Comparison of ENCODE assay signal across 26 cellular contexts in genomic region chr6:101266063-101266462, GRCh38.
A peak's percentile ranks its signal among the peaks of the same experiment; 100 is the strongest.
DNase-seq lines count a peak whose midpoint lies in the region; ATAC-seq and TF ChIP-seq lines count a peak whose summit lies in the region.
"Had no signal": no experiment of that assay in that cellular context is flagged by ENCODE, and none has a peak within 500 bp of the region (broad histone marks: within the 10 kb centered on the region; RNA-seq: fewer than 3 reads in every experiment).

No MANE protein-coding gene starts in this region.

- H3K4me3 ChIP-seq in CD4-positive, CD25-positive, alpha-beta regulatory T cell (ENCODE audit: low read depth, low read length): no peak overlapping the region
- H3K4me3 ChIP-seq in CD8-positive, alpha-beta T cell (ENCODE audit: low read depth, low read length): no peak overlapping the region
- H3K4me3 ChIP-seq in MM.1S (ENCODE audit: low read length) (no peak overlapping the region), MG63 (no peak overlapping the region), uterus (no peak overlapping the region), hepatocyte (no peak overlapping the region)
- H3K4me3 ChIP-seq: body of pancreas, esophagus squamous epithelium, ovary, right atrium auricular region had no signal

- DNase-seq in CD4-positive, CD25-positive, alpha-beta regulatory T cell: peak in 2 of 3 donors; percentile 9 to 49
- no peak for DNase-seq in CD8-positive, alpha-beta T cell
- DNase-seq in MM.1S (peak; percentile 60), T-helper 17 cell (no peak), MG63 (no peak), uterus (no peak), activated gamma-delta T cell treated with Interleukin-2 at 50 U/mL for 16 hours (no peak), hepatocyte (ENCODE audit: low spot score) (no peak)
- DNase-seq: activated CD4-positive, alpha-beta memory T cell treated with anti-CD3 and anti-CD28 coated beads for 36 hours; activated T-cell treated with anti-CD3 and anti-CD28 coated beads, Interleukin-2, amount 50 U/mL, for 48 hours; body of pancreas; COR-L47; effector memory CD8-positive, alpha-beta T cell; esophagus squamous epithelium; mesenchymal stem cell; NCI-H1694 treated with DMSO at 0.1 percent for 48 hours; NCI-H226; NK-92 treated with Interleukin-12 subunit alpha and Interleukin-12 subunit beta, amount 100 ng/mL, for 24 hours; ovary; stimulated activated CD4-positive, alpha-beta T cell treated with anti-CD3 and anti-CD28 coated beads, Interleukin-12 subunit alpha, Interleukin-12 subunit beta, amount 100 ng/mL, for 4 hours; SW 1271; WERI-Rb-1 had no signal

- no peaks in the 10 kb centered on the region for H3K36me3 ChIP-seq in CD4-positive, CD25-positive, alpha-beta regulatory T cell (ENCODE audit: control insufficient read depth, insufficient read depth, low read length)
- H3K36me3 ChIP-seq in CD8-positive, alpha-beta T cell (ENCODE audit: insufficient read depth, low read length): no peaks in the 10 kb centered on the region
- H3K36me3 ChIP-seq in MM.1S (replicated peaks; ENCODE audit: insufficient read depth, low read length): no peaks in the 10 kb centered on the region
- H3K36me3 ChIP-seq in MG63: no peaks in the 10 kb centered on the region
- no peaks in the 10 kb centered on the region for H3K36me3 ChIP-seq in uterus
- H3K36me3 ChIP-seq in hepatocyte (replicated peaks; ENCODE audit: insufficient read depth, low read depth): no peaks in the 10 kb centered on the region
- H3K36me3 ChIP-seq: esophagus squamous epithelium, ovary, right atrium auricular region, WERI-Rb-1 had no signal

- H3K79me2 ChIP-seq in MM.1S (ENCODE audit: low read length): no peaks in the 10 kb centered on the region
- H3K79me2 ChIP-seq in hepatocyte: no peaks in the 10 kb centered on the region

- H3K27me3 Mint-ChIP-seq in CD4-positive, CD25-positive, alpha-beta regulatory T cell: no peaks in the 10 kb centered on the region
- no peaks in the 10 kb centered on the region for H3K27me3 Mint-ChIP-seq in CD8-positive, alpha-beta T cell (ENCODE audit: low read depth)
- H3K27me3 Mint-ChIP-seq in T-helper 17 cell: no peaks in the 10 kb centered on the region
- H3K27me3 Mint-ChIP-seq: activated CD4-positive, alpha-beta memory T cell treated with anti-CD3 and anti-CD28 coated beads for 36 hours; effector memory CD8-positive, alpha-beta T cell; natural killer cell treated with Interleukin-12 subunit alpha and Interleukin-12 subunit beta and Interleukin-15 and Interleukin-18, amount 100 ng/mL, for 72 hours had no signal

- TF ChIP-seq CTCF in CD8-positive, alpha-beta T cell (IDR thresholded peaks at IDR 0.05): no peak
- TF ChIP-seq CTCF in MM.1S (IDR thresholded peaks at IDR 0.05; ENCODE audit: low read length) (no peak), uterus (IDR thresholded peaks at IDR 0.05) (no peak), hepatocyte (IDR thresholded peaks at IDR 0.05; ENCODE audit: poor library complexity) (no peak)

- H3K27ac ChIP-seq in CD4-positive, CD25-positive, alpha-beta regulatory T cell (ENCODE audit: insufficient read depth, low read length, poor library complexity, severe bottlenecking): no peak overlapping the region
- no peak overlapping the region for H3K27ac ChIP-seq in CD8-positive, alpha-beta T cell (ENCODE audit: low read depth, low read length)
- H3K27ac ChIP-seq in MM.1S (ENCODE audit: low read length) (no peak overlapping the region), uterus (no peak overlapping the region), hepatocyte (no peak overlapping the region)
- H3K27ac ChIP-seq: body of pancreas, esophagus squamous epithelium, ovary, right atrium auricular region, RWPE1, WERI-Rb-1 had no signal

- H3K4me1 Mint-ChIP-seq in CD4-positive, CD25-positive, alpha-beta regulatory T cell: peaks cover 0 to 6% (median 1%) of the 10 kb centered on the region in 4 donors
- peaks cover 8% of the 10 kb centered on the region for H3K4me1 Mint-ChIP-seq in CD8-positive, alpha-beta T cell (ENCODE audit: low read depth)
- no peaks in the 10 kb centered on the region for H3K4me1 Mint-ChIP-seq in T-helper 17 cell

- H3K36me3 Mint-ChIP-seq in CD4-positive, CD25-positive, alpha-beta regulatory T cell: no peaks in the 10 kb centered on the region
- H3K36me3 Mint-ChIP-seq in CD8-positive, alpha-beta T cell: no peaks in the 10 kb centered on the region
- no peaks in the 10 kb centered on the region for H3K36me3 Mint-ChIP-seq in T-helper 17 cell (ENCODE audit: low read depth)
- H3K36me3 Mint-ChIP-seq: activated CD4-positive, alpha-beta memory T cell treated with anti-CD3 and anti-CD28 coated beads for 36 hours; natural killer cell treated with Interleukin-12 subunit alpha and Interleukin-12 subunit beta and Interleukin-15 and Interleukin-18, amount 100 ng/mL, for 72 hours had no signal

- H3K4me3 Mint-ChIP-seq in CD4-positive, CD25-positive, alpha-beta regulatory T cell: peak overlapping the region in 1 of 4 donors; percentile 2
- H3K4me3 Mint-ChIP-seq in CD8-positive, alpha-beta T cell: no peak overlapping the region
- no peak overlapping the region for H3K4me3 Mint-ChIP-seq in T-helper 17 cell
- H3K4me3 Mint-ChIP-seq: activated CD4-positive, alpha-beta memory T cell treated with anti-CD3 and anti-CD28 coated beads for 36 hours; effector memory CD8-positive, alpha-beta T cell; natural killer cell treated with Interleukin-12 subunit alpha and Interleukin-12 subunit beta and Interleukin-15 and Interleukin-18, amount 100 ng/mL, for 72 hours had no signal

- no peak overlapping the region for H3K9ac ChIP-seq in MM.1S (ENCODE audit: low read length)

- POLR2A ChIA-PET in CD8-positive, alpha-beta T cell (lab: Charles Lee): no interaction called here

- no peaks in the 10 kb centered on the region for H3K27me3 ChIP-seq in CD4-positive, CD25-positive, alpha-beta regulatory T cell (ENCODE audit: control insufficient read depth, insufficient read depth, low read length)
- H3K27me3 ChIP-seq in CD8-positive, alpha-beta T cell (ENCODE audit: insufficient read depth, low read length): no peaks in the 10 kb centered on the region
- H3K27me3 ChIP-seq in MM.1S (replicated peaks; ENCODE audit: insufficient read depth, low read length) (no peaks in the 10 kb centered on the region), MG63 (no peaks in the 10 kb centered on the region), uterus (no peaks in the 10 kb centered on the region), hepatocyte (no peaks in the 10 kb centered on the region)
- H3K27me3 ChIP-seq: body of pancreas, esophagus squamous epithelium, ovary, right atrium auricular region had no signal

- H4K20me1 ChIP-seq in MM.1S (ENCODE audit: insufficient read depth, low read length) (no peaks in the 10 kb centered on the region), hepatocyte (ENCODE audit: insufficient read depth, poor library complexity, severe bottlenecking) (no peaks in the 10 kb centered on the region)

- H3K27ac Mint-ChIP-seq in CD4-positive, CD25-positive, alpha-beta regulatory T cell: no peak overlapping the region
- H3K27ac Mint-ChIP-seq in CD8-positive, alpha-beta T cell: peak overlapping the region; percentile 20
- H3K27ac Mint-ChIP-seq in T-helper 17 cell: no peak overlapping the region
- H3K27ac Mint-ChIP-seq: activated CD4-positive, alpha-beta memory T cell treated with anti-CD3 and anti-CD28 coated beads for 36 hours; activated naive CD4-positive, alpha-beta T cell treated with anti-CD3 and anti-CD28 coated beads, Interleukin-2, amount 50 U/mL, for 72 hours; effector memory CD8-positive, alpha-beta T cell; natural killer cell treated with Interleukin-12 subunit alpha and Interleukin-12 subunit beta and Interleukin-15 and Interleukin-18, amount 100 ng/mL, for 72 hours had no signal

- no peak overlapping the region for H2AFZ ChIP-seq in MM.1S (ENCODE audit: low read length)
- no peak overlapping the region for H2AFZ ChIP-seq in hepatocyte

- no peak overlapping the region for H3K4me2 ChIP-seq in MM.1S (ENCODE audit: low read depth, low read length)
- H3K4me2 ChIP-seq in hepatocyte: no peak overlapping the region

- H3K9me3 Mint-ChIP-seq in CD4-positive, CD25-positive, alpha-beta regulatory T cell: peaks cover 1 to 13% (median 5%) of the 10 kb centered on the region in 7 donors
- H3K9me3 Mint-ChIP-seq in CD8-positive, alpha-beta T cell: peaks cover 9% of the 10 kb centered on the region

- no peak for TF ChIP-seq POLR2A in uterus (IDR thresholded peaks at IDR 0.05)

- intact Hi-C loops in CD8-positive, alpha-beta T cell (cut with DNase I, micrococcal nuclease): no loop called here
- intact Hi-C loops in uterus (cut with DNase I; ENCODE audit: low total_unique reads): no loop called here

- WGBS in hepatocyte (ENCODE audit: low lambda C conversion rate, missing lambda C conversion rate): 55% methylated on average over 2 of the region's 2 CpGs

- CTCF ChIA-PET in CD8-positive, alpha-beta T cell (lab: Charles Lee): no interaction called here

- H3K9me2 ChIP-seq in MM.1S (replicated peaks; ENCODE audit: insufficient read depth, low read length) (no peaks in the 10 kb centered on the region), hepatocyte (replicated peaks; ENCODE audit: insufficient read depth) (no peaks in the 10 kb centered on the region)

- ATAC-seq in CD4-positive, CD25-positive, alpha-beta regulatory T cell (ENCODE audit: low read depth in 2 of 2): no peak
- peak; percentile 51 for ATAC-seq in CD8-positive, alpha-beta T cell
- peak; percentile 25 for ATAC-seq in T-helper 17 cell
- ATAC-seq: activated naive CD4-positive, alpha-beta T cell treated with anti-CD3 and anti-CD28 coated beads, Interleukin-2, amount 50 U/mL, for 72 hours; body of pancreas; effector memory CD8-positive, alpha-beta T cell; natural killer cell treated with Interleukin-12 subunit alpha and Interleukin-12 subunit beta and Interleukin-15 and Interleukin-18, amount 100 ng/mL, for 72 hours had no signal

- H3K4me1 ChIP-seq in CD4-positive, CD25-positive, alpha-beta regulatory T cell (ENCODE audit: control insufficient read depth, insufficient read depth, low read length, poor library complexity, severe bottlenecking): no peaks in the 10 kb centered on the region
- no peaks in the 10 kb centered on the region for H3K4me1 ChIP-seq in CD8-positive, alpha-beta T cell (ENCODE audit: insufficient read depth, low read length)
- H3K4me1 ChIP-seq in MM.1S (ENCODE audit: low read length) (no peaks in the 10 kb centered on the region), uterus (no peaks in the 10 kb centered on the region), hepatocyte (ENCODE audit: insufficient read depth) (no peaks in the 10 kb centered on the region)
- H3K4me1 ChIP-seq: body of pancreas, esophagus squamous epithelium, right atrium auricular region had no signal

- no peaks in the 10 kb centered on the region for H3K9me3 ChIP-seq in CD4-positive, CD25-positive, alpha-beta regulatory T cell (ENCODE audit: control insufficient read depth in 2 of 2, low read length in 2 of 2)
- no peaks in the 10 kb centered on the region for H3K9me3 ChIP-seq in CD8-positive, alpha-beta T cell (ENCODE audit: low read length)
- H3K9me3 ChIP-seq in MM.1S (replicated peaks; ENCODE audit: insufficient read depth, low read length): no peaks in the 10 kb centered on the region
- no peaks in the 10 kb centered on the region for H3K9me3 ChIP-seq in T-helper 17 cell (ENCODE audit: control insufficient read depth, low read length, poor library complexity, severe bottlenecking)
- no peaks in the 10 kb centered on the region for H3K9me3 ChIP-seq in MG63
- no peaks in the 10 kb centered on the region for H3K9me3 ChIP-seq in uterus
- H3K9me3 ChIP-seq in hepatocyte (ENCODE audit: low read depth): no peaks in the 10 kb centered on the region
- H3K9me3 ChIP-seq: esophagus squamous epithelium had no signal

- no peaks in the 10 kb centered on the region for H3F3A ChIP-seq in MM.1S (ENCODE audit: insufficient read depth, low read length)

Comparison
In these comparisons a context has a peak if more than half of its experiments do, and no peak if none do; other contexts are left out.
1. ATAC-seq: peak in CD8-positive, alpha-beta T cell (single experiment) and T-helper 17 cell (single experiment); none in CD4-positive, CD25-positive, alpha-beta regulatory T cell (0 of 2).
2. DNase-seq: peak in CD4-positive, CD25-positive, alpha-beta regulatory T cell (2 of 3) and MM.1S (single experiment); none in CD8-positive, alpha-beta T cell (0 of 7), T-helper 17 cell (0 of 3), MG63 (single experiment), uterus (0 of 2), activated gamma-delta T cell treated with Interleukin-2 at 50 U/mL for 16 hours (single experiment) and hepatocyte (single experiment).